1 cellular context compared by ENCODE assay signal in the genomic region with DNA sequence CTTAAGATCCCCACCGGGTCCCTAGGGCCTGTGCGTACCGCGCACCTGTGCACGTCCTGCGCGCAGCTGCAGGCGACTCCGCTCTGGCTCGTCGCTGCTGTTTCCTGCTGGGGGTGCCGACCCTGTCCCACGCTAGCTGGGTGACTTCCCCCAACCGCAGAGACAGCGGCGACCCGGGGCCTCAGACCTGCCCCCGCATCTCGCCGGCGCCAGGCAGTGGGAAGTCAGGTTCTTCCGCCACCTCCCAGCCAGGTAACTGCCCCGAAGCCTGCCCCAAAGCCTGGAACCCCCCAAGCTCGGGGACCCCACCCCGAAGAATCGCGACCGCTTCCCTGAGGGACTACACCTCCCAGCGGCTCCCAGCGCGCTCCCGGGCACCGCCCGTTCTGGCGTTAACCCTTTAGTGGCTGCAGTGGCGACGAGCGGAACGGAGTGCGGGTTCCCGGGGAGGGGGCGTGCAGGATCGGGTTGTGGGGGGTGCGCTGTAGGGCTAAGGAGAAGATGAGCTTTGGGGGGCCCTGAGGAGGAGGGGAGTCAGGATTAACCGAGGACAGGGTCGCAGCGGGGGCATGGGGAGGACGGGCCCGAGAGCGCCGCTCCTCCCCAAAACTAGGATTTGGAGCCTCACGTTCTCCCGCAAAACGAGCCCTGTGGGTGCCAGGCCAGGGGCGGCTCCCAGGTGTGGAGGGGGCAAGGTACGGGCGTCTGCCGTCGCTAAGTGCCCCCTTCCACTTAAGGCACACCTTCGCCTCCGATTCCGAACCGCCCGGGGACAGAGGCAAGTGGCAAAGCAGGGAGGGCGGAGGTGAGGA.
TF ChIP-seq lines count a peak whose summit lies in the region.

No MANE protein-coding gene starts in this region.

TF ChIP-seq in A549, 52 proteins besides CTCF, POLR2A, EP300 and RAD21 (continued from another document):
- TF ChIP-seq BCL3 (IDR thresholded peaks at IDR 0.05) (no peak), HEYL (CRISPR knock-in tag; IDR thresholded peaks at IDR 0.05) (no peak)
